ENCODE assay signal across 32 cellular contexts in the genomic region with DNA sequence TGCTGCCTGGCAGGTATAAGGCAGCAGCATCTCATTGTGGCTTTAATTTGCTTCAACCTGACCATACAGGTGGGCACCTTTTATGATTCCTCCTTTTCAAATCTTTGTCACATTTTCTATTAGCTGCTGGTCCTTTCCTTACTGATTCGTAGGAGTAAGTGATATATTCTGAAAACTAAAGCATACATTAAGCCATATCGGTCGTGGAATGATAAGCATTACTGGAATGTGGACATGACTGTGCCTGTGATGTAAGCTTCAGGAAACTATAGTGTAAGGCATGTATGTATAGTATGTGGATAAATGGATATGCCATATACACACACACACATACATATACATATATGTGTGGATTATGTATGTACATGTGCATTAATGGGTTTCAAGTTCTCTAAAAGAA. TPM values are rescaled to one million over a fixed set of nuclear protein-coding genes. Genes with fewer than 3 reads are reported as not detected.
DNase-seq lines count a peak whose midpoint lies in the region; ATAC-seq and TF ChIP-seq lines count a peak whose summit lies in the region.
"Had no signal": no experiment of that assay in that cellular context is flagged by ENCODE, and none has a peak within 500 bp of the region (broad histone marks: within the 10 kb centered on the region; RNA-seq: fewer than 3 reads in every experiment).

No MANE protein-coding gene starts in this region.

- H3K79me2 ChIP-seq in trophoblast cell (ENCODE audit: control insufficient read depth, insufficient read depth, low read length, poor library complexity) = no peaks in the 10 kb centered on the region

- no peak overlapping the region for H3K4me2 ChIP-seq in trophoblast cell (ENCODE audit: low read length)
- H3K4me2 ChIP-seq: A549, PC-9 had no signal

- H3K79me1 ChIP-seq in trophoblast cell (ENCODE audit: low read length) = no peaks in the 10 kb centered on the region

- H3K27ac ChIP-seq in RWPE2 (ENCODE audit: poor library complexity, severe bottlenecking) (peak overlapping the region; percentile 30), trophoblast cell (ENCODE audit: low read depth, low read length) (no peak overlapping the region), dorsolateral prefrontal cortex (no peak overlapping the region)
- H3K27ac ChIP-seq: A549, breast epithelium, coronary artery, neutrophil, PC-9, VCaP had no signal

- H3K36me3 ChIP-seq in RWPE2 (ENCODE audit: low read depth) = no peaks in the 10 kb centered on the region
- H3K36me3 ChIP-seq in trophoblast cell (ENCODE audit: control insufficient read depth in 1 of 2, insufficient read depth in 2 of 2, low read length in 2 of 2) = no peaks in the 10 kb centered on the region
- H3K36me3 ChIP-seq: breast epithelium had no signal

- H3K4me1 ChIP-seq in RWPE2 (ENCODE audit: insufficient read depth, poor library complexity, severe bottlenecking) = peaks cover 19% of the 10 kb centered on the region
- H3K4me1 ChIP-seq in trophoblast cell (ENCODE audit: control insufficient read depth in 1 of 2, insufficient read depth in 2 of 2, low read length in 2 of 2) = no peaks in the 10 kb centered on the region
- H3K4me1 ChIP-seq: A549, breast epithelium had no signal

- no CpG with 5 or more reads among the region's 3 CpGs for WGBS in trophoblast cell (ENCODE audit: extremely low coverage, insufficient coverage, insufficient read length)

- DNase-seq in EL = peak; percentile 39
- DNase-seq in RWPE2 (ENCODE audit: low spot score) = no peak
- peak; percentile 78 for DNase-seq in epithelial cell of esophagus (ENCODE audit: low read depth)
- peak; percentile 20 to 66 for DNase-seq in trophoblast cell
- DNase-seq in DMS 273 treated with DMSO at 0.1 percent for 48 hours (lab: John Stamatoyannopoulos, UW) = no peak
- DNase-seq in stimulated activated naive CD4-positive, alpha-beta T cell treated with Interleukin-2 at 50 U/mL for 16 hours (lab: John Stamatoyannopoulos, UW) = no peak
- no peak for DNase-seq in dorsolateral prefrontal cortex
- DNase-seq: activated CD4-positive, alpha-beta T cell treated with anti-CD3 and anti-CD28 coated beads for 36 hours; activated CD8-positive, alpha-beta memory T cell treated with anti-CD3 and anti-CD28 coated beads, Interleukin-2, amount 50 U/mL, for 48 hours; activated CD8-positive, alpha-beta T cell treated with anti-CD3 and anti-CD28 coated beads for 36 hours; activated naive CD4-positive, alpha-beta T cell treated with anti-CD3 and anti-CD28 coated beads, Interleukin-2, amount 50 U/mL, for 16 hours; AML-193; amniotic stem cell; CD4-positive, CD25-positive, alpha-beta regulatory T cell; effector memory CD4-positive, alpha-beta T cell; head of caudate nucleus; islet precursor cell; left ventricle myocardium superior; mesendoderm; MV-4-11; NCI-H1436; NCI-H2081 treated with DMSO at 0.1 percent for 48 hours; NCI-H226; NCI-H526 treated with DMSO at 0.1 percent for 48 hours; stimulated activated naive CD8-positive, alpha-beta T cell treated with anti-CD3 and anti-CD28 coated beads, Interleukin-15, Interleukin-2, amounts not matched to agents 100 U/mL and 50 U/mL, for 24 hours had no signal

- TF ChIP-seq CTCF in RWPE2 (IDR thresholded peaks at IDR 0.05; ENCODE audit: poor library complexity, severe bottlenecking) (no peak), epithelial cell of esophagus (IDR thresholded peaks at IDR 0.05; ENCODE audit: insufficient read depth, low read depth, low read length, missing control alignments) (no peak), dorsolateral prefrontal cortex (IDR thresholded peaks at IDR 0.05 in 54 of 56, conservative IDR thresholded peaks at IDR 0.05 in 2 of 56; ENCODE audit: low read depth in 1 of 56, partially characterized antibody in 56 of 56) (no peak)

- no peak overlapping the region for H2BK5ac ChIP-seq in trophoblast cell (ENCODE audit: low read depth, low read length, poor library complexity)

- no peak overlapping the region for H2AK5ac ChIP-seq in trophoblast cell (ENCODE audit: low read length)

- H3K9me3 Mint-ChIP-seq in activated T-helper 17 cell treated with anti-CD3 and anti-CD28 coated beads, Interleukin-2, amount 50 U/mL, for 72 hours = no peaks in the 10 kb centered on the region
- H3K9me3 Mint-ChIP-seq: activated CD8-positive, alpha-beta T cell treated with anti-CD3 and anti-CD28 coated beads for 36 hours; CD4-positive, CD25-positive, alpha-beta regulatory T cell had no signal

- H2AFZ ChIP-seq in trophoblast cell (ENCODE audit: insufficient read depth, low read length, poor library complexity) = no peak overlapping the region
- H2AFZ ChIP-seq: PC-9 had no signal

- peaks cover 4% of the 10 kb centered on the region for H3K4me1 Mint-ChIP-seq in activated T-helper 17 cell treated with anti-CD3 and anti-CD28 coated beads, Interleukin-2, amount 50 U/mL, for 72 hours

- no peak overlapping the region for H3K9ac ChIP-seq in trophoblast cell (ENCODE audit: low read length)

- no peak overlapping the region for H3K4ac ChIP-seq in trophoblast cell (ENCODE audit: low read depth, low read length)

- no peak overlapping the region for H2BK120ac ChIP-seq in trophoblast cell (ENCODE audit: insufficient read depth, low read length, poor library complexity)

- H4K8ac ChIP-seq in trophoblast cell (ENCODE audit: low read depth, low read length) = no peak overlapping the region

- H3K18ac ChIP-seq in trophoblast cell (ENCODE audit: low read length) = no peak overlapping the region

- H3K27me3 Mint-ChIP-seq in activated T-helper 17 cell treated with anti-CD3 and anti-CD28 coated beads, Interleukin-2, amount 50 U/mL, for 72 hours = no peaks in the 10 kb centered on the region
- H3K27me3 Mint-ChIP-seq: activated CD4-positive, alpha-beta T cell treated with anti-CD3 and anti-CD28 coated beads for 36 hours; activated CD8-positive, alpha-beta T cell treated with anti-CD3 and anti-CD28 coated beads for 36 hours; CD4-positive, CD25-positive, alpha-beta regulatory T cell had no signal

- no peak overlapping the region for H3K4me3 ChIP-seq in RWPE2 (ENCODE audit: severe bottlenecking)
- H3K4me3 ChIP-seq in epithelial cell of esophagus (ENCODE audit: low read length) = no peak overlapping the region
- no peak overlapping the region for H3K4me3 ChIP-seq in trophoblast cell (ENCODE audit: low read depth, low read length)
- H3K4me3 ChIP-seq in dorsolateral prefrontal cortex = no peak overlapping the region
- H3K4me3 ChIP-seq: A549, breast epithelium, coronary artery, PC-9 had no signal

- no peaks in the 10 kb centered on the region for H3K9me3 ChIP-seq in RWPE2 (ENCODE audit: severe bottlenecking)
- peaks cover 2% of the 10 kb centered on the region for H3K9me3 ChIP-seq in trophoblast cell (ENCODE audit: insufficient read depth, low read depth, low read length)
- H3K9me3 ChIP-seq: A549, breast epithelium, neutrophil had no signal

- H3K36me3 Mint-ChIP-seq in activated T-helper 17 cell treated with anti-CD3 and anti-CD28 coated beads, Interleukin-2, amount 50 U/mL, for 72 hours (ENCODE audit: low read depth) = no peaks in the 10 kb centered on the region
- H3K36me3 Mint-ChIP-seq: CD4-positive, CD25-positive, alpha-beta regulatory T cell had no signal

- H3K4me3 Mint-ChIP-seq in activated T-helper 17 cell treated with anti-CD3 and anti-CD28 coated beads, Interleukin-2, amount 50 U/mL, for 72 hours = no peak overlapping the region
- H3K4me3 Mint-ChIP-seq: activated CD4-positive, alpha-beta T cell treated with anti-CD3 and anti-CD28 coated beads for 36 hours; activated CD8-positive, alpha-beta T cell treated with anti-CD3 and anti-CD28 coated beads for 36 hours; CD4-positive, CD25-positive, alpha-beta regulatory T cell had no signal

- no peak overlapping the region for H3K27ac Mint-ChIP-seq in activated T-helper 17 cell treated with anti-CD3 and anti-CD28 coated beads, Interleukin-2, amount 50 U/mL, for 72 hours
- H3K27ac Mint-ChIP-seq: activated CD4-positive, alpha-beta T cell treated with anti-CD3 and anti-CD28 coated beads for 36 hours; activated CD8-positive, alpha-beta T cell treated with anti-CD3 and anti-CD28 coated beads for 36 hours; CD4-positive, CD25-positive, alpha-beta regulatory T cell had no signal

- no peak overlapping the region for H4K91ac ChIP-seq in trophoblast cell (ENCODE audit: low read depth, low read length)

- H3K23ac ChIP-seq in trophoblast cell (ENCODE audit: low read length) = no peak overlapping the region

- H3K14ac ChIP-seq in trophoblast cell (ENCODE audit: low read length) = no peak overlapping the region

- intact Hi-C loops in dorsolateral prefrontal cortex (cut with DNase I) = no loop called here

- ATAC-seq in RWPE2 (ENCODE audit: low read depth) = peak; percentile 77
- no peak for ATAC-seq in activated T-helper 17 cell treated with anti-CD3 and anti-CD28 coated beads, Interleukin-2, amount 50 U/mL, for 72 hours (replicated peaks)
- ATAC-seq: A549; activated CD4-positive, alpha-beta T cell treated with anti-CD3 and anti-CD28 coated beads for 36 hours; activated CD8-positive, alpha-beta T cell treated with anti-CD3 and anti-CD28 coated beads for 36 hours; stimulated activated naive CD8-positive, alpha-beta T cell treated with anti-CD3 and anti-CD28 coated beads, Interleukin-15, Interleukin-2, amounts not matched to agents 100 U/mL and 50 U/mL, for 24 hours had no signal

- no peak overlapping the region for H2BK12ac ChIP-seq in trophoblast cell (ENCODE audit: low read length)

- H4K12ac ChIP-seq in trophoblast cell (ENCODE audit: low read depth, low read length) = no peak overlapping the region

- H3K27me3 ChIP-seq in RWPE2 (ENCODE audit: insufficient read depth, poor library complexity, severe bottlenecking) (no peaks in the 10 kb centered on the region), trophoblast cell (ENCODE audit: insufficient read depth, low read length) (no peaks in the 10 kb centered on the region), dorsolateral prefrontal cortex (no peaks in the 10 kb centered on the region)
- H3K27me3 ChIP-seq: breast epithelium, neutrophil had no signal

RNA-seq across cellular contexts. Expression of a gene that starts 20.8 kb away (rescaled TPM):
- 1.7 and 2.4 TPM in 2 replicates for polyA plus RNA-seq in trophoblast cell (2013)
- total RNA-seq in activated T-helper 17 cell treated with anti-CD3 and anti-CD28 coated beads, Interleukin-2, amount 50 U/mL, for 72 hours = 1 to 10 TPM in 1 of 2 donors, under 1 TPM in 1; 0.91 to 4.6 TPM
- 10 to 100 TPM; 16.4 to 47.2 (median 29.4) TPM for total RNA-seq in dorsolateral prefrontal cortex

RNA-seq across cellular contexts. Expression of a gene that starts 49.0 kb away (rescaled TPM):
- 31.0 and 32.4 TPM in 2 replicates for polyA plus RNA-seq in trophoblast cell (2013)
- total RNA-seq in activated T-helper 17 cell treated with anti-CD3 and anti-CD28 coated beads, Interleukin-2, amount 50 U/mL, for 72 hours = 10 to 100 TPM; 37.0 to 50.0 TPM
- 10 to 100 TPM; 27.4 to 65.8 (median 42.2) TPM for total RNA-seq in dorsolateral prefrontal cortex

Comparison
In these comparisons a context has a peak if more than half of its experiments do, and no peak if none do; other contexts are left out.
1. DNase-seq: peak in EL (single experiment), epithelial cell of esophagus (single experiment) and trophoblast cell (2 of 2); none in RWPE2 (single experiment), DMS 273 treated with DMSO at 0.1 percent for 48 hours (single experiment), stimulated activated naive CD4-positive, alpha-beta T cell treated with Interleukin-2 at 50 U/mL for 16 hours (single experiment) and dorsolateral prefrontal cortex (0 of 10).